ENCODE assay signal across 8 cellular contexts in genomic region chr17:74454197-74455024, GRCh38. TPM values are rescaled to one million over a fixed set of nuclear protein-coding genes. Genes with fewer than 3 reads are reported as not detected.
DNase-seq lines count a peak whose midpoint lies in the region; ATAC-seq and TF ChIP-seq lines count a peak whose summit lies in the region.

No MANE protein-coding gene starts in this region.

- no peaks in the 10 kb centered on the region for H3K9me2 ChIP-seq in Karpas-422 (replicated peaks; ENCODE audit: insufficient read depth, low read length)

- no peaks in the 10 kb centered on the region for H4K20me1 ChIP-seq in Karpas-422 (ENCODE audit: insufficient read depth, low read depth, low read length)

- ATAC-seq in GM19468 (IDR thresholded peaks at IDR 0.05; ENCODE audit: extremely low read depth, unreplicated experiment) = peak; percentile 88

- intact Hi-C loops in esophagus muscularis mucosa (cut with DNase I) = loop anchor here (5.0 to 10.0 kb wide), 2 partner anchors 242 to 420 kb away; partner anchors contain the start of genes FDXR and TTYH2

- peak; percentile 38 for TF ChIP-seq POLR2A in esophagus muscularis mucosa (IDR thresholded peaks at IDR 0.05; ENCODE audit: low read depth)

- H3K9me3 ChIP-seq in esophagus muscularis mucosa (no peaks in the 10 kb centered on the region), Karpas-422 (ENCODE audit: low read length) (no peaks in the 10 kb centered on the region)

- 17% methylated on average over 14 of the region's 40 CpGs for WGBS in esophagus muscularis mucosa
- WGBS in urinary bladder = 13% methylated on average over 40 of the region's 40 CpGs

- no peak overlapping the region for H2AFZ ChIP-seq in Karpas-422 (ENCODE audit: low read length)

- no peak for TF ChIP-seq CTCF in HL-60 (IDR thresholded peaks at IDR 0.05; ENCODE audit: insufficient read depth, low read length)
- peak; percentile 11 to 40 (median 35) for TF ChIP-seq CTCF in esophagus muscularis mucosa (IDR thresholded peaks at IDR 0.05)

- no peaks in the 10 kb centered on the region for H3K79me2 ChIP-seq in Karpas-422 (ENCODE audit: low read length)

- H3K9ac ChIP-seq in Karpas-422 (ENCODE audit: low read length) = no peak overlapping the region

- H3K27ac ChIP-seq in HL-60 (replicated peaks) = no peak overlapping the region
- peak overlapping the region; percentile 80 to 85 (median 83) for H3K27ac ChIP-seq in esophagus muscularis mucosa (replicated peaks in 1 of 4)
- peak overlapping the region; percentile 87 for H3K27ac ChIP-seq in urinary bladder (ENCODE audit: low read depth)
- no peak overlapping the region for H3K27ac ChIP-seq in Karpas-422 (ENCODE audit: low read length)

- H3K36me3 ChIP-seq in esophagus muscularis mucosa (no peaks in the 10 kb centered on the region), urinary bladder (ENCODE audit: insufficient read depth) (no peaks in the 10 kb centered on the region), Karpas-422 (ENCODE audit: insufficient read depth, low read length) (no peaks in the 10 kb centered on the region)

- H3K4me3 ChIP-seq in HL-60 (replicated peaks; ENCODE audit: insufficient read depth, low read length) = peak overlapping the region; percentile 32
- H3K4me3 ChIP-seq in esophagus muscularis mucosa = peak overlapping the region; percentile 49 to 65 (median 56)
- H3K4me3 ChIP-seq in urinary bladder (ENCODE audit: low read depth, low read length) = peak overlapping the region; percentile 36
- no peak overlapping the region for H3K4me3 ChIP-seq in Karpas-422 (ENCODE audit: low read length)

- peak; percentile 72 for DNase-seq in DMS153 treated with DMSO at 0.1 percent for 48 hours (lab: John Stamatoyannopoulos, UW; ENCODE audit: unreplicated experiment)
- DNase-seq in HL-60 (ENCODE audit: low read depth in 1 of 2, low spot score in 1 of 2) = no peak
- DNase-seq in SW480 (ENCODE audit: low spot score) = peak; percentile 79
- DNase-seq in esophagus muscularis mucosa (ENCODE audit: extremely low spot score) = peak; percentile 98
- peak; percentile 77 for DNase-seq in myocyte (ENCODE audit: low read depth)
- no peak for DNase-seq in Karpas-422

- no peak for TF ChIP-seq EP300 in esophagus muscularis mucosa (IDR thresholded peaks at IDR 0.05)

- H3K4me2 ChIP-seq in Karpas-422 (ENCODE audit: low read depth, low read length, poor library complexity, severe bottlenecking) = no peak overlapping the region

- H3K4me1 ChIP-seq in esophagus muscularis mucosa (peaks cover 38 to 45% (median 41%) of the 10 kb centered on the region in 4 donors), urinary bladder (ENCODE audit: insufficient read depth) (peaks cover 3% of the 10 kb centered on the region), Karpas-422 (ENCODE audit: low read length) (no peaks in the 10 kb centered on the region)

- H3K27me3 ChIP-seq in HL-60 (ENCODE audit: insufficient read depth, poor library complexity, severe bottlenecking) = no peaks in the 10 kb centered on the region
- H3K27me3 ChIP-seq in esophagus muscularis mucosa = peaks cover 0 to 7% (median 0%) of the 10 kb centered on the region in 4 donors
- H3K27me3 ChIP-seq in Karpas-422 (ENCODE audit: low read length) = no peaks in the 10 kb centered on the region

RNA-seq across cellular contexts. Expression of gene CD300A, which starts 12.0 kb away (rescaled TPM):
- total RNA-seq in esophagus muscularis mucosa (1 to 10 TPM; 1.2 to 4.1 (median 2.4) TPM), myocyte (not detected in 2 replicates), urinary bladder (2.7 TPM)
- not detected for polyA plus RNA-seq in myocyte (2012)
- polyA plus RNA-seq in urinary bladder = 5.2 TPM
- total RNA-seq in Karpas-422 (2014; rRNA removed; shearing (Covaris generic); ENCODE audit: low replicate concordance) = not detected in 2 replicates

RNA-seq across cellular contexts. Expression of gene GPRC5C, which starts 22.5 kb away (rescaled TPM):
- total RNA-seq in esophagus muscularis mucosa = 10 to 100 TPM; 12.6 to 23.6 (median 14.5) TPM
- total RNA-seq in myocyte = 0.52 TPM in 1 of 2 replicates, not detected in the other
- 3.3 TPM for polyA plus RNA-seq in myocyte (2012)
- 27.0 TPM for total RNA-seq in urinary bladder
- 40.6 TPM for polyA plus RNA-seq in urinary bladder
- not detected in 2 replicates for total RNA-seq in Karpas-422 (2014; rRNA removed; shearing (Covaris generic); ENCODE audit: low replicate concordance)

Comparison
In these comparisons a context has a peak if more than half of its experiments do, and no peak if none do; other contexts are left out.
1. DNase-seq: peak in DMS153 treated with DMSO at 0.1 percent for 48 hours (single experiment), SW480 (single experiment), esophagus muscularis mucosa (single experiment) and myocyte (single experiment); none in HL-60 (0 of 2) and Karpas-422 (single experiment).
2. H3K27ac ChIP-seq: peak in esophagus muscularis mucosa (4 of 4) and urinary bladder (single experiment); none in HL-60 (single experiment) and Karpas-422 (single experiment).